24 cellular contexts compared by ENCODE assay signal in genomic region chr7:149844445-149844844, GRCh38. TPM values are rescaled to one million over a fixed set of nuclear protein-coding genes. Genes with fewer than 3 reads are reported as not detected.
DNase-seq lines count a peak whose midpoint lies in the region; ATAC-seq, FAIRE-seq and TF ChIP-seq lines count a peak whose summit lies in the region.
"Had no signal": no experiment of that assay in that cellular context is flagged by ENCODE, and none has a peak within 500 bp of the region (broad histone marks: within the 10 kb centered on the region; RNA-seq: fewer than 3 reads in every experiment).

No MANE protein-coding gene starts in this region.

- intact Hi-C loops in MCF 10A (cut with micrococcal nuclease) (no loop called here), mammary epithelial cell (cut with micrococcal nuclease) (no loop called here), K562 (cut with micrococcal nuclease) (no loop called here), posterior vena cava (cut with DNase I) (no loop called here)
- intact Hi-C loops in activated T-helper 2 cell treated with anti-CD3 and anti-CD28 coated beads, Interferon-gamma antibody, Interleukin-2, Interleukin-4, amounts not matched to agents 10 μg/mL and 5 μg/mL and 100 μg/mL, durations not matched to agents 14 hours and 24 hours and 36 hours (cut with micrococcal nuclease): no loop called here

- H3K36me3 Mint-ChIP-seq in MCF 10A (ENCODE audit: insufficient read depth, unreplicated experiment): peaks cover 14% of the 10 kb centered on the region
- H3K36me3 Mint-ChIP-seq in activated T-helper 2 cell treated with anti-CD3 and anti-CD28 coated beads, Interferon-gamma antibody, Interleukin-2, Interleukin-4, amounts not matched to agents 10 μg/mL and 5 μg/mL and 100 μg/mL, durations not matched to agents 14 hours and 24 hours and 36 hours (ENCODE audit: low read depth): peaks cover 18% of the 10 kb centered on the region

- H3K4me2 ChIP-seq in mammary epithelial cell (ENCODE audit: insufficient read depth, low read depth, low read length) (no peak overlapping the region), K562 (ENCODE audit: insufficient read depth, low read length) (no peak overlapping the region)
- H3K4me2 ChIP-seq: GM23338 had no signal

- H3K36me3 ChIP-seq in mammary epithelial cell (ENCODE audit: insufficient read depth, low read length) (no peaks in the 10 kb centered on the region), HEK293 (ENCODE audit: control insufficient read depth in 2 of 2, insufficient read depth in 1 of 2, low read length in 2 of 2) (no peaks in the 10 kb centered on the region), K562 (ENCODE audit: control insufficient read depth, insufficient read depth, low read length) (no peaks in the 10 kb centered on the region)
- H3K36me3 ChIP-seq: BE2C had no signal

- H3K9me1 ChIP-seq in K562 (ENCODE audit: control insufficient read depth, insufficient read depth, low read length): no peaks in the 10 kb centered on the region

- H3K27ac ChIP-seq in mammary epithelial cell (ENCODE audit: insufficient read depth, low read depth, low read length): no peak overlapping the region
- no peak overlapping the region for H3K27ac ChIP-seq in HEK293 (ENCODE audit: extremely low read depth, low read depth, low read length)
- no peak overlapping the region for H3K27ac ChIP-seq in K562 (ENCODE audit: extremely low read depth, low read depth, low read length)

- H3K4me3 ChIP-seq in mammary epithelial cell (replicated peaks in 1 of 3; ENCODE audit: insufficient read depth in 1 of 3, low read depth in 2 of 3, low read length in 3 of 3) (no peak overlapping the region), HEK293 (ENCODE audit: low read depth, low read length) (no peak overlapping the region), K562 (no peak overlapping the region)
- H3K4me3 ChIP-seq: GM23338 had no signal

- H4K20me1 ChIP-seq in mammary epithelial cell (ENCODE audit: insufficient read depth, low read length) (no peaks in the 10 kb centered on the region), K562 (replicated peaks; ENCODE audit: control insufficient read depth, insufficient read depth, low read length) (peaks cover 6% of the 10 kb centered on the region; the same call in 1 of the 2 replicates)

- TF ChIP-seq POLR2A in K562 (conservative IDR thresholded peaks at IDR 0.05): no peak

- TF ChIP-seq CTCF in MCF 10A (IDR thresholded peaks at IDR 0.05; ENCODE audit: unreplicated experiment): no peak
- no peak for TF ChIP-seq CTCF in mammary epithelial cell (conservative IDR thresholded peaks at IDR 0.05 in 1 of 2, IDR thresholded peaks at IDR 0.05 in 1 of 2; ENCODE audit: extremely low read depth in 1 of 2, insufficient read depth in 1 of 2, low read depth in 1 of 2, low read length in 2 of 2)
- no peak for TF ChIP-seq CTCF in HEK293 (tag by site-specific recombination; IDR thresholded peaks at IDR 0.05)
- no peak for TF ChIP-seq CTCF in K562 (IDR thresholded peaks at IDR 0.05 in 2 of 3, conservative IDR thresholded peaks at IDR 0.05 in 1 of 3; ENCODE audit: insufficient read depth in 2 of 3, low read depth in 1 of 3, low read length in 3 of 3)

- H3K4me1 ChIP-seq in mammary epithelial cell (ENCODE audit: insufficient read depth, low read length) (peaks cover 5% of the 10 kb centered on the region), HEK293 (ENCODE audit: control insufficient read depth, insufficient read depth, low read length) (no peaks in the 10 kb centered on the region), K562 (replicated peaks in 1 of 2; ENCODE audit: control insufficient read depth in 2 of 2, insufficient read depth in 2 of 2, low read length in 2 of 2) (peaks cover 3 to 4% of the 10 kb centered on the region in 2 experiments; a peak in 2 of 5 replicates)
- H3K4me1 ChIP-seq: BE2C had no signal

- H3K4me3 Mint-ChIP-seq in MCF 10A (ENCODE audit: unreplicated experiment): no peak overlapping the region
- H3K4me3 Mint-ChIP-seq in activated T-helper 2 cell treated with anti-CD3 and anti-CD28 coated beads, Interferon-gamma antibody, Interleukin-2, Interleukin-4, amounts not matched to agents 10 μg/mL and 5 μg/mL and 100 μg/mL, durations not matched to agents 14 hours and 24 hours and 36 hours (ENCODE audit: low read depth): no peak overlapping the region
- H3K4me3 Mint-ChIP-seq: CD14-positive monocyte; CD4-positive, alpha-beta memory T cell; GM23338; HFFc6; IgD-negative memory B cell had no signal

- in situ Hi-C loops in mammary epithelial cell (cut with MboI; ENCODE audit: low sequenced_read_pairs in 2 of 2) (no loop called here), K562 (cut with MboI) (no loop called here)

- H3K79me2 ChIP-seq in mammary epithelial cell (ENCODE audit: insufficient read depth, low read length) (peaks cover 5% of the 10 kb centered on the region), K562 (ENCODE audit: control insufficient read depth, insufficient read depth, low read length) (no peaks in the 10 kb centered on the region)

- BruUV-seq in MCF 10A (replicated peaks; lab: Mats Ljungman, UMichigan) (no TSS peak), mammary epithelial cell (replicated peaks; lab: Mats Ljungman, UMichigan) (no TSS peak), K562 (replicated peaks; lab: Mats Ljungman, UMichigan) (no TSS peak)

- no peak overlapping the region for H3K9ac ChIP-seq in mammary epithelial cell (ENCODE audit: insufficient read depth, low read length)
- no peak overlapping the region for H3K9ac ChIP-seq in K562 (ENCODE audit: insufficient read depth in 1 of 2, low read depth in 2 of 2, low read length in 2 of 2)

- no peak overlapping the region for H2AFZ ChIP-seq in mammary epithelial cell (ENCODE audit: low read depth, low read length)
- no peak overlapping the region for H2AFZ ChIP-seq in K562 (ENCODE audit: low read depth, low read length)
- H2AFZ ChIP-seq: GM23338 had no signal

- no peaks in the 10 kb centered on the region for H3K9me3 Mint-ChIP-seq in MCF 10A (ENCODE audit: unreplicated experiment)
- no peaks in the 10 kb centered on the region for H3K9me3 Mint-ChIP-seq in activated T-helper 2 cell treated with anti-CD3 and anti-CD28 coated beads, Interferon-gamma antibody, Interleukin-2, Interleukin-4, amounts not matched to agents 10 μg/mL and 5 μg/mL and 100 μg/mL, durations not matched to agents 14 hours and 24 hours and 36 hours
- H3K9me3 Mint-ChIP-seq: CD14-positive monocyte; CD4-positive, alpha-beta memory T cell; GM23338; HFFc6; IgD-negative memory B cell had no signal

- DNase-seq in MCF 10A (ENCODE audit: unreplicated experiment): no peak
- no peak for DNase-seq in mammary epithelial cell
- DNase-seq in K562 (ENCODE audit: extremely low read depth in 1 of 4, low spot score in 3 of 4): no peak
- DNase-seq in posterior vena cava (ENCODE audit: low spot score): peak; percentile 45
- DNase-seq in activated T-helper 2 cell treated with anti-CD3 and anti-CD28 coated beads, Interferon-gamma antibody, Interleukin-2, Interleukin-4, amounts not matched to agents 10 μg/mL and 5 μg/mL and 100 μg/mL, durations not matched to agents 14 hours and 24 hours and 36 hours (ENCODE audit: low spot score): no peak
- DNase-seq in mesenteric fat pad (ENCODE audit: low spot score): no peak
- DNase-seq in NCI-H2081 (lab: John Stamatoyannopoulos, UW): no peak
- DNase-seq: ACHN; BE2C; CD4-positive, alpha-beta memory T cell; DMS153; DMS79; GDM1; HCEC 1CT; HFFc6 had no signal

- no peak for FAIRE-seq in K562 (lab: Jason Lieb, UNC)
- FAIRE-seq: A204.1, GM12892, GM18507, H54, HTR-8/SVneo had no signal

- peak overlapping the region; percentile 35 for H3K27ac Mint-ChIP-seq in MCF 10A (ENCODE audit: low read depth, unreplicated experiment)
- no peak overlapping the region for H3K27ac Mint-ChIP-seq in activated T-helper 2 cell treated with anti-CD3 and anti-CD28 coated beads, Interferon-gamma antibody, Interleukin-2, Interleukin-4, amounts not matched to agents 10 μg/mL and 5 μg/mL and 100 μg/mL, durations not matched to agents 14 hours and 24 hours and 36 hours
- H3K27ac Mint-ChIP-seq: GM23338, HFFc6, IgD-negative memory B cell had no signal

- CTCF ChIA-PET in MCF 10A (lab: Yijun Ruan, JAX) (interaction anchor here (0.6 to 1.6 kb wide), 2 partner anchors 18 to 27 kb away, joined by 3 read pairs; no protein-coding TSS in a partner anchor), mammary epithelial cell (lab: Charles Lee; ENCODE audit: low non-redundant PET) (no interaction called here), HEK293 (lab: Yijun Ruan, JAX) (interaction anchor here (1.2 kb wide), 1 partner anchor 38 kb away, joined by 4 read pairs; no protein-coding TSS in a partner anchor), K562 (lab: Yijun Ruan, JAX; ENCODE audit: low intra/inter-chr PET ratio) (no interaction called here)

- no peak for ATAC-seq in K562
- ATAC-seq: GM23338 had no signal

- no peak for TF ChIP-seq RAD21 in K562 (CRISPR knock-in tag; conservative IDR thresholded peaks at IDR 0.05 in 1 of 2, IDR thresholded peaks at IDR 0.05 in 1 of 2)

- H3K27me3 ChIP-seq in mammary epithelial cell (ENCODE audit: insufficient read depth, low read length) (no peaks in the 10 kb centered on the region), K562 (ENCODE audit: control insufficient read depth in 2 of 2, insufficient read depth in 2 of 2, low read length in 2 of 2) (peaks cover 55% of the 10 kb centered on the region in 2 experiments)
- H3K27me3 ChIP-seq: BE2C had no signal

- no peaks in the 10 kb centered on the region for H3K27me3 Mint-ChIP-seq in MCF 10A (ENCODE audit: insufficient read depth, unreplicated experiment)
- no peaks in the 10 kb centered on the region for H3K27me3 Mint-ChIP-seq in activated T-helper 2 cell treated with anti-CD3 and anti-CD28 coated beads, Interferon-gamma antibody, Interleukin-2, Interleukin-4, amounts not matched to agents 10 μg/mL and 5 μg/mL and 100 μg/mL, durations not matched to agents 14 hours and 24 hours and 36 hours (ENCODE audit: low read depth)
- H3K27me3 Mint-ChIP-seq: CD4-positive, alpha-beta memory T cell; IgD-negative memory B cell had no signal

- H3K9me3 ChIP-seq in mammary epithelial cell (replicated peaks; ENCODE audit: insufficient read depth, low read length) (no peaks in the 10 kb centered on the region), HEK293 (ENCODE audit: control insufficient read depth, insufficient read depth, low read depth, low read length) (no peaks in the 10 kb centered on the region), K562 (replicated peaks; ENCODE audit: control insufficient read depth, insufficient read depth, low read depth, low read length) (no peaks in the 10 kb centered on the region)
- H3K9me3 ChIP-seq: BE2C had no signal

- TF ChIP-seq EP300 in K562 (IDR thresholded peaks at IDR 0.05; ENCODE audit: low read length): no peak

- POLR2A ChIA-PET in MCF 10A (lab: Yijun Ruan, JAX) (interaction anchor here (0.6 kb wide), 1 partner anchor 433 kb away, joined by 3 read pairs; no protein-coding TSS in a partner anchor), HEK293 (lab: Yijun Ruan, JAX) (no interaction called here), K562 (lab: Yijun Ruan, JAX) (interaction anchor here (1.6 kb wide), 2 partner anchors 11 to 39 kb away, joined by 4 to 5 read pairs; no protein-coding TSS in a partner anchor)

- WGBS in mammary epithelial cell (ENCODE audit: low coverage, missing lambda C conversion rate): 40% methylated on average over 6 of the region's 6 CpGs
- 3% methylated on average over 6 of the region's 6 CpGs for whole genome bisulfite sequencing in K562 (ENCODE audit: insufficient coverage, low coverage, missing lambda C conversion rate)

- dilution Hi-C loops in mammary epithelial cell (cut with HindIII; ENCODE audit: low sequenced_read_pairs): no loop called here

- peaks cover 8% of the 10 kb centered on the region for H3K4me1 Mint-ChIP-seq in MCF 10A (ENCODE audit: insufficient read depth, unreplicated experiment)
- peaks cover 10% of the 10 kb centered on the region for H3K4me1 Mint-ChIP-seq in activated T-helper 2 cell treated with anti-CD3 and anti-CD28 coated beads, Interferon-gamma antibody, Interleukin-2, Interleukin-4, amounts not matched to agents 10 μg/mL and 5 μg/mL and 100 μg/mL, durations not matched to agents 14 hours and 24 hours and 36 hours (ENCODE audit: low read depth)

RNA-seq across cellular contexts. Expression of gene ZNF862, which starts 6.3 kb away (rescaled TPM):
- total RNA-seq in MCF 10A (2022) (17.4 and 22.2 TPM in 2 replicates), mammary epithelial cell (10 to 100 TPM in 1 of 2 donors, 1 to 10 TPM in 1; 9.7 to 10.5 TPM), K562 (2014; rRNA removed) (1.8 and 3.1 TPM in 2 replicates), K562 (2014; rRNA removed; fragmentation: Illumina TruSeq; extraction: Trizol) (2.2 and 2.5 TPM in 2 replicates), K562 (2015; rRNA removed; fragmentation: Illumina TruSeq; extraction: Trizol) (3.4 and 3.9 TPM in 2 replicates), K562 (2021) (1.8 and 3.2 TPM in 2 replicates), posterior vena cava (10 to 100 TPM; 12.6 to 14.2 TPM), mesenteric fat pad (9.4 TPM)
- polyA plus RNA-seq in mammary epithelial cell (4.6 TPM), K562 (2011; rRNA removed) (3.6 and 9.5 TPM in 2 replicates), K562 (2014; fragmentation: Illumina TruSeq; extraction: Trizol) (1.8 TPM in 2 replicates), K562 (2014; fragmentation: Nextera tagmentation; extraction: Ambion mirVana) (1 to 10 TPM; 1.1 to 1.5 TPM), K562 (2014; rRNA removed) (2.4 and 2.6 TPM in 2 replicates)
- polyA minus RNA-seq in mammary epithelial cell: 1.2 TPM
- 9.2 and 11.5 TPM in 2 replicates for total RNA-seq in K562 (2011; cell fraction: chromatin; rRNA removed; ENCODE audit: low replicate concordance)
- total RNA-seq in K562 (2011; cell fraction: nucleolus; rRNA removed): 5.3 and 7.7 TPM in 2 replicates
- 6.3 and 11.7 TPM in 2 replicates for total RNA-seq in K562 (2011; cell fraction: nucleoplasm; rRNA removed)
- polyA plus RNA-seq in K562 (2011; cell fraction: cytosol; rRNA removed): 1.7 and 5.3 TPM in 2 replicates
- 21.4 and 31.5 TPM in 2 replicates for polyA plus RNA-seq in K562 (2011; cell fraction: nucleus; rRNA removed)
- 1.7 and 8.3 TPM in 2 replicates for polyA plus RNA-seq in K562 (2012)
- polyA minus RNA-seq in K562 (2011; rRNA and poly(A)+ RNA removed): 1.8 and 7.0 TPM in 2 replicates
- 2.5 and 2.8 TPM in 2 replicates for polyA minus RNA-seq in K562 (2011; cell fraction: cytosol; rRNA and poly(A)+ RNA removed)
- polyA minus RNA-seq in K562 (2011; cell fraction: nucleus; rRNA and poly(A)+ RNA removed): 8.2 and 30.1 TPM in 2 replicates
- total RNA-seq in activated T-helper 2 cell treated with anti-CD3 and anti-CD28 coated beads, Interferon-gamma antibody, Interleukin-2, Interleukin-4, amounts not matched to agents 10 μg/mL and 5 μg/mL and 100 μg/mL, durations not matched to agents 14 hours and 24 hours and 36 hours: 14.6 and 16.4 TPM in 2 replicates

RNA-seq across cellular contexts. Expression of gene ATP6V0E2, which starts 29.3 kb away (rescaled TPM):
- total RNA-seq in MCF 10A (2022): 8.6 and 8.9 TPM in 2 replicates
- 10 to 100 TPM in 1 of 2 donors, 1 to 10 TPM in 1; 4.4 to 12.5 TPM for total RNA-seq in mammary epithelial cell
- 3.0 TPM for polyA plus RNA-seq in mammary epithelial cell
- polyA minus RNA-seq in mammary epithelial cell: 11.3 TPM
- total RNA-seq in K562 (2011; cell fraction: chromatin; rRNA removed; ENCODE audit: low replicate concordance): 4.1 and 8.3 TPM in 2 replicates
- 11.3 and 12.5 TPM in 2 replicates for total RNA-seq in K562 (2011; cell fraction: nucleolus; rRNA removed)
- total RNA-seq in K562 (2011; cell fraction: nucleoplasm; rRNA removed): 10.7 and 14.9 TPM in 2 replicates
- 15.2 and 20.7 TPM in 2 replicates for total RNA-seq in K562 (2014; rRNA removed)
- 4.0 and 4.7 TPM in 2 replicates for total RNA-seq in K562 (2014; rRNA removed; fragmentation: Illumina TruSeq; extraction: Trizol)
- total RNA-seq in K562 (2015; rRNA removed; fragmentation: Illumina TruSeq; extraction: Trizol): 11.8 and 13.3 TPM in 2 replicates
- 17.8 and 18.5 TPM in 2 replicates for total RNA-seq in K562 (2021)
- polyA plus RNA-seq in K562 (2011; rRNA removed): 7.1 and 16.0 TPM in 2 replicates
- polyA plus RNA-seq in K562 (2011; cell fraction: cytosol; rRNA removed): 33.4 and 58.2 TPM in 2 replicates
- polyA plus RNA-seq in K562 (2011; cell fraction: nucleus; rRNA removed): 12.9 and 16.7 TPM in 2 replicates
- polyA plus RNA-seq in K562 (2012): 19.5 and 22.0 TPM in 2 replicates
- polyA plus RNA-seq in K562 (2014; fragmentation: Illumina TruSeq; extraction: Trizol): 12.8 and 17.0 TPM in 2 replicates
- under 1 TPM; 0.55 to 0.63 TPM for polyA plus RNA-seq in K562 (2014; fragmentation: Nextera tagmentation; extraction: Ambion mirVana)
- 10.9 and 14.4 TPM in 2 replicates for polyA plus RNA-seq in K562 (2014; rRNA removed)
- 4.0 and 5.8 TPM in 2 replicates for polyA minus RNA-seq in K562 (2011; rRNA and poly(A)+ RNA removed)
- 11.0 and 19.7 TPM in 2 replicates for polyA minus RNA-seq in K562 (2011; cell fraction: cytosol; rRNA and poly(A)+ RNA removed)
- polyA minus RNA-seq in K562 (2011; cell fraction: nucleus; rRNA and poly(A)+ RNA removed): 2.6 and 8.4 TPM in 2 replicates
- total RNA-seq in posterior vena cava: 10 to 100 TPM; 13.0 to 13.2 TPM
- total RNA-seq in activated T-helper 2 cell treated with anti-CD3 and anti-CD28 coated beads, Interferon-gamma antibody, Interleukin-2, Interleukin-4, amounts not matched to agents 10 μg/mL and 5 μg/mL and 100 μg/mL, durations not matched to agents 14 hours and 24 hours and 36 hours: 50.2 and 54.3 TPM in 2 replicates
- total RNA-seq in mesenteric fat pad: 18.5 TPM

Comparison
In these comparisons a context has a peak if more than half of its experiments do, and no peak if none do; other contexts are left out.
1. CTCF ChIA-PET loops: an anchor here in MCF 10A (0.6 to 1.6 kb wide) and HEK293 (1.2 kb wide); none called in mammary epithelial cell and K562.